30 cellular contexts compared by ENCODE assay signal in genomic region chr6:122651604-122652003, GRCh38. TPM values are rescaled to one million over a fixed set of nuclear protein-coding genes. Genes with fewer than 3 reads are reported as not detected.
A peak's percentile ranks its signal among the peaks of the same experiment; 100 is the strongest.
DNase-seq lines count a peak whose midpoint lies in the region; ATAC-seq and TF ChIP-seq lines count a peak whose summit lies in the region.
"Had no signal": no experiment of that assay in that cellular context is flagged by ENCODE, and none has a peak within 500 bp of the region (broad histone marks: within the 10 kb centered on the region; RNA-seq: fewer than 3 reads in every experiment).

No MANE protein-coding gene starts in this region.

- H3K27me3 Mint-ChIP-seq in MCF 10A (ENCODE audit: insufficient read depth, unreplicated experiment), result no peaks in the 10 kb centered on the region
- H3K27me3 Mint-ChIP-seq in activated naive CD4-positive, alpha-beta T cell treated with anti-CD3 and anti-CD28 coated beads, Interleukin-2, amount 10 ng/mL, durations not matched to agents 7 days and 5 days, result no peaks in the 10 kb centered on the region
- H3K27me3 Mint-ChIP-seq: activated CD8-positive, alpha-beta T cell treated with anti-CD3 and anti-CD28 coated beads for 36 hours; activated naive CD8-positive, alpha-beta T cell treated with anti-CD3 and anti-CD28 coated beads for 36 hours; CD8-positive, alpha-beta memory T cell; IgD-negative memory B cell had no signal

- no peak overlapping the region for H3K4me3 ChIP-seq in breast epithelium
- H3K4me3 ChIP-seq in fibroblast of villous mesenchyme (ENCODE audit: low read depth, low read length), result no peak overlapping the region
- no peak overlapping the region for H3K4me3 ChIP-seq in gastrocnemius medialis
- H3K4me3 ChIP-seq: coronary artery, left lung, psoas muscle, testis had no signal

- H3K36me3 Mint-ChIP-seq in MCF 10A (ENCODE audit: insufficient read depth, unreplicated experiment), result no peaks in the 10 kb centered on the region
- no peaks in the 10 kb centered on the region for H3K36me3 Mint-ChIP-seq in activated naive CD4-positive, alpha-beta T cell treated with anti-CD3 and anti-CD28 coated beads, Interleukin-2, amount 10 ng/mL, durations not matched to agents 7 days and 5 days
- H3K36me3 Mint-ChIP-seq: activated naive CD8-positive, alpha-beta T cell treated with anti-CD3 and anti-CD28 coated beads for 36 hours; CD8-positive, alpha-beta memory T cell; IgD-negative memory B cell had no signal

- intact Hi-C loops in MCF 10A (cut with micrococcal nuclease), result no loop called here
- intact Hi-C loops in breast epithelium (cut with DNase I; ENCODE audit: low total_unique reads), result no loop called here
- intact Hi-C loops in gastrocnemius medialis (cut with DNase I; ENCODE audit: low total_unique reads), result no loop called here

- in situ Hi-C loops in gastrocnemius medialis (cut with MboI; ENCODE audit: low sequenced_read_pairs in 4 of 4), result no loop called here

- ATAC-seq in gastrocnemius medialis (no peak), GM18520 (IDR thresholded peaks at IDR 0.05; ENCODE audit: unreplicated experiment) (no peak)
- ATAC-seq: activated CD8-positive, alpha-beta T cell treated with anti-CD3 and anti-CD28 coated beads for 36 hours; left lung; psoas muscle; stimulated activated naive CD8-positive, alpha-beta T cell treated with anti-CD3 and anti-CD28 coated beads, Interleukin-15, Interleukin-2, amounts not matched to agents 100 U/mL and 50 U/mL, for 24 hours had no signal

- peak overlapping the region; percentile 57 for H3K27ac Mint-ChIP-seq in MCF 10A (ENCODE audit: low read depth, unreplicated experiment)
- H3K27ac Mint-ChIP-seq in activated naive CD4-positive, alpha-beta T cell treated with anti-CD3 and anti-CD28 coated beads, Interleukin-2, amount 10 ng/mL, durations not matched to agents 7 days and 5 days, result no peak overlapping the region
- H3K27ac Mint-ChIP-seq: activated CD8-positive, alpha-beta T cell treated with anti-CD3 and anti-CD28 coated beads for 36 hours; activated naive CD8-positive, alpha-beta T cell treated with anti-CD3 and anti-CD28 coated beads for 36 hours; CD8-positive, alpha-beta memory T cell; IgD-negative memory B cell had no signal

- H3K27ac ChIP-seq in breast epithelium (no peak overlapping the region), caudate nucleus (ENCODE audit: low read depth, low read length) (no peak overlapping the region), gastrocnemius medialis (no peak overlapping the region)
- H3K27ac ChIP-seq: coronary artery, left lung, neutrophil, psoas muscle, testis had no signal

- no peak for TF ChIP-seq CTCF in MCF 10A (IDR thresholded peaks at IDR 0.05; ENCODE audit: unreplicated experiment)
- TF ChIP-seq CTCF in breast epithelium (IDR thresholded peaks at IDR 0.05), result no peak
- TF ChIP-seq CTCF in fibroblast of villous mesenchyme (IDR thresholded peaks at IDR 0.05; ENCODE audit: insufficient read depth, low read depth, low read length), result no peak
- TF ChIP-seq CTCF in gastrocnemius medialis (IDR thresholded peaks at IDR 0.05 in 4 of 5, conservative IDR thresholded peaks at IDR 0.05 in 1 of 5), result no peak

- POLR2A ChIA-PET in MCF 10A (lab: Yijun Ruan, JAX), result interaction anchor here (1.1 kb wide), 1 partner anchor 41 kb away, joined by 3 read pairs; the partner anchor contains the start of gene PKIB

- H3K36me3 ChIP-seq in breast epithelium (no peaks in the 10 kb centered on the region), gastrocnemius medialis (no peaks in the 10 kb centered on the region)
- H3K36me3 ChIP-seq: left lung, neutrophil had no signal

- no TSS peak for BruUV-seq in MCF 10A (replicated peaks; lab: Mats Ljungman, UMichigan)

- H3K4me1 ChIP-seq in breast epithelium, result no peaks in the 10 kb centered on the region
- H3K4me1 ChIP-seq in gastrocnemius medialis, result no peaks in the 10 kb centered on the region
- H3K4me1 ChIP-seq: left lung, psoas muscle, testis had no signal

- TF ChIP-seq POLR2A in breast epithelium (IDR thresholded peaks at IDR 0.05) (no peak), gastrocnemius medialis (IDR thresholded peaks at IDR 0.05) (no peak)

- H3K9me3 ChIP-seq in breast epithelium, result no peaks in the 10 kb centered on the region
- H3K9me3 ChIP-seq in gastrocnemius medialis, result no peaks in the 10 kb centered on the region
- H3K9me3 ChIP-seq: left lung, neutrophil, psoas muscle, testis had no signal

- no peak overlapping the region for H3K4me3 Mint-ChIP-seq in MCF 10A (ENCODE audit: unreplicated experiment)
- H3K4me3 Mint-ChIP-seq in activated naive CD4-positive, alpha-beta T cell treated with anti-CD3 and anti-CD28 coated beads, Interleukin-2, amount 10 ng/mL, durations not matched to agents 7 days and 5 days, result no peak overlapping the region
- H3K4me3 Mint-ChIP-seq: activated CD8-positive, alpha-beta T cell treated with anti-CD3 and anti-CD28 coated beads for 36 hours; activated naive CD8-positive, alpha-beta T cell treated with anti-CD3 and anti-CD28 coated beads for 36 hours; CD8-positive, alpha-beta memory T cell; IgD-negative memory B cell had no signal

- H3K4me1 Mint-ChIP-seq in MCF 10A (ENCODE audit: insufficient read depth, unreplicated experiment), result peaks cover 30% of the 10 kb centered on the region
- H3K4me1 Mint-ChIP-seq in activated naive CD4-positive, alpha-beta T cell treated with anti-CD3 and anti-CD28 coated beads, Interleukin-2, amount 10 ng/mL, durations not matched to agents 7 days and 5 days, result no peaks in the 10 kb centered on the region
- H3K4me1 Mint-ChIP-seq: activated naive CD8-positive, alpha-beta T cell treated with anti-CD3 and anti-CD28 coated beads for 36 hours; CD8-positive, alpha-beta memory T cell; IgD-negative memory B cell had no signal

- no peaks in the 10 kb centered on the region for H3K9me3 Mint-ChIP-seq in MCF 10A (ENCODE audit: unreplicated experiment)
- H3K9me3 Mint-ChIP-seq in activated naive CD4-positive, alpha-beta T cell treated with anti-CD3 and anti-CD28 coated beads, Interleukin-2, amount 10 ng/mL, durations not matched to agents 7 days and 5 days, result no peaks in the 10 kb centered on the region
- H3K9me3 Mint-ChIP-seq: activated CD8-positive, alpha-beta T cell treated with anti-CD3 and anti-CD28 coated beads for 36 hours; activated naive CD8-positive, alpha-beta T cell treated with anti-CD3 and anti-CD28 coated beads for 36 hours; CD8-positive, alpha-beta memory T cell; IgD-negative memory B cell had no signal

- DNase-seq in MCF 10A (ENCODE audit: unreplicated experiment), result no peak
- DNase-seq in breast epithelium (ENCODE audit: low spot score in 2 of 2), result no peak
- peak; percentile 61 for DNase-seq in astrocyte of the hippocampus (ENCODE audit: low read depth, low spot score)
- DNase-seq in fibroblast of villous mesenchyme (ENCODE audit: low read depth), result peak; percentile 89
- DNase-seq in activated naive CD4-positive, alpha-beta T cell treated with anti-CD3 and anti-CD28 coated beads, Interleukin-2, amount 10 ng/mL, durations not matched to agents 7 days and 5 days, result no peak
- no peak for DNase-seq in caudate nucleus (lab: John Stamatoyannopoulos, UW)
- DNase-seq in gastrocnemius medialis, result no peak
- DNase-seq: 8988T; activated CD4-positive, CD25-positive, alpha-beta regulatory T cell treated with anti-CD3 and anti-CD28 coated beads, Interleukin-2, amount 50 U/mL, for 72 hours; activated CD8-positive, alpha-beta T cell treated with anti-CD3 and anti-CD28 coated beads for 36 hours; activated effector memory CD4-positive, alpha-beta T cell treated with Interleukin-2 at 50 U/mL for 16 hours; activated naive CD8-positive, alpha-beta T cell treated with anti-CD3 and anti-CD28 coated beads for 36 hours; CD8-positive, alpha-beta memory T cell; DMS53; effector memory CD4-positive, alpha-beta T cell; erythroblast; GDM1; H7; left lung; mesendoderm; NCI-H1092; NCI-H1930; NCI-H526 treated with DMSO at 0.1 percent for 48 hours; psoas muscle; stimulated activated naive CD8-positive, alpha-beta T cell treated with anti-CD3 and anti-CD28 coated beads, Interleukin-15, Interleukin-2, amounts not matched to agents 100 U/mL and 50 U/mL, for 24 hours; testis had no signal

- CTCF ChIA-PET in MCF 10A (lab: Yijun Ruan, JAX), result no interaction called here
- CTCF ChIA-PET in activated naive CD4-positive, alpha-beta T cell treated with anti-CD3 and anti-CD28 coated beads, Interleukin-2, amount 10 ng/mL, durations not matched to agents 7 days and 5 days (lab: Charles Lee), result no interaction called here

- H3K27me3 ChIP-seq in breast epithelium, result no peaks in the 10 kb centered on the region
- no peaks in the 10 kb centered on the region for H3K27me3 ChIP-seq in gastrocnemius medialis
- H3K27me3 ChIP-seq: left lung, neutrophil, testis had no signal

RNA-seq across cellular contexts. Expression of gene PKIB, which starts 41.4 kb away (rescaled TPM):
- total RNA-seq in MCF 10A (2022) (3.1 and 6.0 TPM in 2 replicates), breast epithelium (10 to 100 TPM in 2 of 3 donors, 1 to 10 TPM in 1; 1.6 to 33.5 (median 22.3) TPM), fibroblast of villous mesenchyme (12.2 and 13.8 TPM in 2 replicates), gastrocnemius medialis (1 to 10 TPM in 2 of 4 donors, under 1 TPM in 2; 0.64 to 1.1 (median 0.97) TPM)

Comparison
In these comparisons a context has a peak if more than half of its experiments do, and no peak if none do; other contexts are left out.
1. DNase-seq: peak in astrocyte of the hippocampus (single experiment) and fibroblast of villous mesenchyme (single experiment); none in MCF 10A (single experiment), breast epithelium (0 of 2), activated naive CD4-positive, alpha-beta T cell treated with anti-CD3 and anti-CD28 coated beads, Interleukin-2, amount 10 ng/mL, durations not matched to agents 7 days and 5 days (single experiment), caudate nucleus (0 of 61) and gastrocnemius medialis (0 of 2).